ENCODE assay signal across 1 cellular context in genomic region chr1:180898441-180899219, GRCh38.
TF ChIP-seq lines count a peak whose summit lies in the region.

No MANE protein-coding gene starts in this region.

TF ChIP-seq in WTC11, 78 proteins besides CTCF, POLR2A, EP300 and RAD21 (continued from another document):
- TF ChIP-seq STAT6 (CRISPR knock-in tag; conservative IDR thresholded peaks at IDR 0.05; ENCODE audit: low read depth) (no peak), ZNF281 (CRISPR knock-in tag; IDR thresholded peaks at IDR 0.05) (no peak), TEAD4 (CRISPR knock-in tag; IDR thresholded peaks at IDR 0.05) (no peak), ATF6 (CRISPR knock-in tag; IDR thresholded peaks at IDR 0.05) (no peak), ZNF232 (CRISPR knock-in tag; IDR thresholded peaks at IDR 0.05) (no peak), JUN (CRISPR knock-in tag; IDR thresholded peaks at IDR 0.05) (no peak)
- TF ChIP-seq, protein P1, sequence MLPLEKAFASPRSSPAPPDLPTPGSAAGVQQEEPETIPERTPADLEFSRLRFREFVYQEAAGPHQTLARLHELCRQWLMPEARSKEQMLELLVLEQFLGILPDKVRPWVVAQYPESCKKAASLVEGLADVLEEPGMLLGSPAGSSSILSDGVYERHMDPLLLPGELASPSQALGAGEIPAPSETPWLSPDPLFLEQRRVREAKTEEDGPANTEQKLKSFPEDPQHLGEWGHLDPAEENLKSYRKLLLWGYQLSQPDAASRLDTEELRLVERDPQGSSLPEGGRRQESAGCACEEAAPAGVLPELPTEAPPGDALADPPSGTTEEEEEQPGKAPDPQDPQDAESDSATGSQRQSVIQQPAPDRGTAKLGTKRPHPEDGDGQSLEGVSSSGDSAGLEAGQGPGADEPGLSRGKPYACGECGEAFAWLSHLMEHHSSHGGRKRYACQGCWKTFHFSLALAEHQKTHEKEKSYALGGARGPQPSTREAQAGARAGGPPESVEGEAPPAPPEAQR (CRISPR knock-in tag; IDR thresholded peaks at IDR 0.05): no peak
- TF ChIP-seq, protein P2, sequence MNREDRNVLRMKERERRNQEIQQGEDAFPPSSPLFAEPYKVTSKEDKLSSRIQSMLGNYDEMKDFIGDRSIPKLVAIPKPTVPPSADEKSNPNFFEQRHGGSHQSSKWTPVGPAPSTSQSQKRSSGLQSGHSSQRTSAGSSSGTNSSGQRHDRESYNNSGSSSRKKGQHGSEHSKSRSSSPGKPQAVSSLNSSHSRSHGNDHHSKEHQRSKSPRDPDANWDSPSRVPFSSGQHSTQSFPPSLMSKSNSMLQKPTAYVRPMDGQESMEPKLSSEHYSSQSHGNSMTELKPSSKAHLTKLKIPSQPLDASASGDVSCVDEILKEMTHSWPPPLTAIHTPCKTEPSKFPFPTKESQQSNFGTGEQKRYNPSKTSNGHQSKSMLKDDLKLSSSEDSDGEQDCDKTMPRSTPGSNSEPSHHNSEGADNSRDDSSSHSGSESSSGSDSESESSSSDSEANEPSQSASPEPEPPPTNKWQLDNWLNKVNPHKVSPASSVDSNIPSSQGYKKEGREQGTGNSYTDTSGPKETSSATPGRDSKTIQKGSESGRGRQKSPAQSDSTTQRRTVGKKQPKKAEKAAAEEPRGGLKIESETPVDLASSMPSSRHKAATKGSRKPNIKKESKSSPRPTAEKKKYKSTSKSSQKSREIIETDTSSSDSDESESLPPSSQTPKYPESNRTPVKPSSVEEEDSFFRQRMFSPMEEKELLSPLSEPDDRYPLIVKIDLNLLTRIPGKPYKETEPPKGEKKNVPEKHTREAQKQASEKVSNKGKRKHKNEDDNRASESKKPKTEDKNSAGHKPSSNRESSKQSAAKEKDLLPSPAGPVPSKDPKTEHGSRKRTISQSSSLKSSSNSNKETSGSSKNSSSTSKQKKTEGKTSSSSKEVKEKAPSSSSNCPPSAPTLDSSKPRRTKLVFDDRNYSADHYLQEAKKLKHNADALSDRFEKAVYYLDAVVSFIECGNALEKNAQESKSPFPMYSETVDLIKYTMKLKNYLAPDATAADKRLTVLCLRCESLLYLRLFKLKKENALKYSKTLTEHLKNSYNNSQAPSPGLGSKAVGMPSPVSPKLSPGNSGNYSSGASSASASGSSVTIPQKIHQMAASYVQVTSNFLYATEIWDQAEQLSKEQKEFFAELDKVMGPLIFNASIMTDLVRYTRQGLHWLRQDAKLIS (CRISPR knock-in tag; IDR thresholded peaks at IDR 0.05; ENCODE audit: borderline replicate concordance): no peak
